In the genomic region with DNA sequence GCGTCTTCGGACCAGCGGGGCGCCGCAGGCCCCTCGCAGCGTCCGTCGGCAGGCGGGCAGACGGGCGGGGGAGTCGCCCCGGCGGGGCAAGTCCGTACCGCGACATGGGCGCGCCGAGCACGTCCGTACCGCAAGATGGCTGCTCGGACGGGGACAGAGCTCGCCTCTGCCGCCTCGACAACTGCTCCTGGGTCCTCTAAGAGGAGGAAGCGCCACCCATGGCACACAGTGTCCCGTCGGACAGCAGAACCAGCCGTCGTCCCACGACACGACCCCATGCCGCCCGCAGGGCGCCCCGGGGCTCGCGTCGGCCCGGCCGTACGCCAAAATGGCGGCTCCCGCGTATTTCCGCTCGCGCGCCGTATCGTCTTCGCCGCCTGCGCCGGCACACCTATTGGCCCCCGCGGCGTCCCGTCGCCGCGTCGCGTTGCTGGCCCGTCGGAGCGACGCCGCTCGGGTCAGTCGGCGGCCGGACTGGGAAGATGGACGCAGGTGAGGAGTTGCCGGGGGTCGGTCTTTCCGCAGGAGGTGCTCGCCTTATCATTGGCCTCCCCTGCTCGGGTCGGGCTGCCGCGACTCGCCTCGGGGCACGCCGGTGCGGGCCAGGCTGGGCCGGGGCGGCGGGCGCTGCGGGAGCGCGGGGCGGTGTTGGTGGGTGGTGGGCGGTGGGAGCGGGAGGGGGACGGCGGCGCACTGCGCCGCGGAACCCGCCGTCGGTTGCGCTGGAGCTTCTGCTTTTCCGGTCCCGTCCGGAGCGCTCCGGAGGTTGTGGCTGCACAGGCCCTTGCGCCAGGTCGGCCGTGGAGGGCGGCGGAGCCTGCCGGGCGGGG, we compare ENCODE assay signal across 8 cellular contexts. TPM values are rescaled to one million over a fixed set of nuclear protein-coding genes. Genes with fewer than 3 reads are reported as not detected.
DNase-seq lines count a peak whose midpoint lies in the region; ATAC-seq and TF ChIP-seq lines count a peak whose summit lies in the region.

A gene (plus strand): TSS at position 461 of the 830 bp plus-strand sequence. CDS start 22 bp downstream, at position 483.

- intact Hi-C loops in left cardiac atrium (cut with DNase I), result no loop called here

- DNase-seq in NCI-H1105 treated with DMSO at 0.1 percent for 48 hours (lab: John Stamatoyannopoulos, UW) (peak; percentile 72), amniotic epithelial cell (ENCODE audit: low read depth) (peak; percentile 80), left cardiac atrium (peak; percentile 90), progenitor cell of endocrine pancreas (ENCODE audit: low spot score, unreplicated experiment) (peak; percentile 68), ureter (ENCODE audit: low spot score) (peak; percentile 86)

- H3K9me3 Mint-ChIP-seq in T-helper 1 cell treated with Interleukin-12 subunit alpha and Interleukin-12 subunit beta and Interleukin-4 antibody, amounts not matched to agents 30 μg/mL and 1 μg/mL, for 36 hours, result peaks cover 3% of the 10 kb centered on the region
- no peaks in the 10 kb centered on the region for H3K9me3 Mint-ChIP-seq in progenitor cell of endocrine pancreas (ENCODE audit: low read depth)

- ATAC-seq in HG02623 (IDR thresholded peaks at IDR 0.05; ENCODE audit: unreplicated experiment), result peak; percentile 51
- ATAC-seq in left cardiac atrium, result peak; percentile 90 to 93

- H3K27ac Mint-ChIP-seq in T-helper 1 cell treated with Interleukin-12 subunit alpha and Interleukin-12 subunit beta and Interleukin-4 antibody, amounts not matched to agents 30 μg/mL and 1 μg/mL, for 36 hours, result peak within 1 kb of the TSS; percentile 91
- H3K27ac Mint-ChIP-seq in progenitor cell of endocrine pancreas, result peak within 1 kb of the TSS; percentile 90

- no peak for TF ChIP-seq CTCF in GM12875 (IDR thresholded peaks at IDR 0.05; ENCODE audit: borderline replicate concordance, insufficient read depth, low read depth, low read length)
- no peak for TF ChIP-seq CTCF in progenitor cell of endocrine pancreas (IDR thresholded peaks at IDR 0.05; ENCODE audit: unreplicated experiment)

- H3K4me3 ChIP-seq in GM12875 (ENCODE audit: low read depth, low read length), result peak within 1 kb of the TSS; percentile 92

- no peaks in the 10 kb centered on the region for H3K27me3 Mint-ChIP-seq in T-helper 1 cell treated with Interleukin-12 subunit alpha and Interleukin-12 subunit beta and Interleukin-4 antibody, amounts not matched to agents 30 μg/mL and 1 μg/mL, for 36 hours (ENCODE audit: low read depth)
- no peaks in the 10 kb centered on the region for H3K27me3 Mint-ChIP-seq in progenitor cell of endocrine pancreas

- peaks cover 31% of the 10 kb centered on the region for H3K4me1 Mint-ChIP-seq in T-helper 1 cell treated with Interleukin-12 subunit alpha and Interleukin-12 subunit beta and Interleukin-4 antibody, amounts not matched to agents 30 μg/mL and 1 μg/mL, for 36 hours (ENCODE audit: low read depth)
- peaks cover 24% of the 10 kb centered on the region for H3K4me1 Mint-ChIP-seq in progenitor cell of endocrine pancreas (ENCODE audit: low read depth)

- peak within 1 kb of the TSS; percentile 95 for H3K4me3 Mint-ChIP-seq in T-helper 1 cell treated with Interleukin-12 subunit alpha and Interleukin-12 subunit beta and Interleukin-4 antibody, amounts not matched to agents 30 μg/mL and 1 μg/mL, for 36 hours
- H3K4me3 Mint-ChIP-seq in progenitor cell of endocrine pancreas (ENCODE audit: low read depth), result peak within 1 kb of the TSS; percentile 82

- peaks cover 18% of the 10 kb centered on the region for H3K36me3 Mint-ChIP-seq in T-helper 1 cell treated with Interleukin-12 subunit alpha and Interleukin-12 subunit beta and Interleukin-4 antibody, amounts not matched to agents 30 μg/mL and 1 μg/mL, for 36 hours (ENCODE audit: low read depth)
- peaks cover 5% of the 10 kb centered on the region for H3K36me3 Mint-ChIP-seq in progenitor cell of endocrine pancreas (ENCODE audit: insufficient read depth)

RNA-seq across cellular contexts. Expression of the gene that starts here (rescaled TPM):
- total RNA-seq in left cardiac atrium, result 10 to 100 TPM; 43.0 to 49.4 TPM
- total RNA-seq in progenitor cell of endocrine pancreas, result 142 and 143 TPM in 2 replicates
- total RNA-seq in ureter, result 82.9 TPM

Comparison
In these comparisons a context has a peak if more than half of its experiments do, and no peak if none do; other contexts are left out.
1. Peak in every context shown above with its lines: DNase-seq, ATAC-seq and H3K4me3 ChIP-seq.